Comparison of ENCODE assay signal across 15 cellular contexts in genomic region chr1:70207492-70207891, GRCh38. TPM values are rescaled to one million over a fixed set of nuclear protein-coding genes. Genes with fewer than 3 reads are reported as not detected.
DNase-seq lines count a peak whose midpoint lies in the region; ATAC-seq, FAIRE-seq and TF ChIP-seq lines count a peak whose summit lies in the region.
"Had no signal": no experiment of that assay in that cellular context is flagged by ENCODE, and none has a peak within 500 bp of the region (broad histone marks: within the 10 kb centered on the region; RNA-seq: fewer than 3 reads in every experiment).

No MANE protein-coding gene starts in this region.

- peaks cover 19% of the 10 kb centered on the region for H3K36me3 Mint-ChIP-seq in activated CD8-positive, alpha-beta T cell treated with anti-CD3 and anti-CD28 coated beads for 36 hours (ENCODE audit: low read depth)

- no peaks in the 10 kb centered on the region for H3K9me3 Mint-ChIP-seq in activated CD8-positive, alpha-beta T cell treated with anti-CD3 and anti-CD28 coated beads for 36 hours

- H2AK5ac ChIP-seq in mesenchymal stem cell (ENCODE audit: low read length, severe bottlenecking): no peak overlapping the region

- H2BK12ac ChIP-seq in mesenchymal stem cell (ENCODE audit: low read length in 2 of 2): no peak overlapping the region

- peak overlapping the region; percentile 63 for H3K27ac Mint-ChIP-seq in activated CD8-positive, alpha-beta T cell treated with anti-CD3 and anti-CD28 coated beads for 36 hours

- peak overlapping the region; percentile 73 for H3K9ac ChIP-seq in DND-41 (ENCODE audit: low read depth, low read length)
- peak overlapping the region; percentile 99 for H3K9ac ChIP-seq in mesenchymal stem cell (ENCODE audit: low read length)

- no peak overlapping the region for H4K8ac ChIP-seq in mesenchymal stem cell (ENCODE audit: low read length)

- no peak for FAIRE-seq in A549 (lab: Jason Lieb, UNC)

- peak overlapping the region; percentile 97 for H3K4me3 Mint-ChIP-seq in activated CD8-positive, alpha-beta T cell treated with anti-CD3 and anti-CD28 coated beads for 36 hours

- peaks cover 100% of the 10 kb centered on the region for H3K79me2 ChIP-seq in DND-41 (ENCODE audit: insufficient read depth, low read length)

- ATAC-seq in A549: no peak
- ATAC-seq in DND-41 (ENCODE audit: insufficient read depth, low read depth): no peak
- ATAC-seq in activated CD8-positive, alpha-beta T cell treated with anti-CD3 and anti-CD28 coated beads for 36 hours: no peak
- no peak for ATAC-seq in HG03565 (IDR thresholded peaks at IDR 0.05; ENCODE audit: unreplicated experiment)
- ATAC-seq in HG03354 (IDR thresholded peaks at IDR 0.05; ENCODE audit: poor library complexity, severe bottlenecking, unreplicated experiment): no peak

- no peak for TF ChIP-seq EP300 in A549 (IDR thresholded peaks at IDR 0.05)

- H2BK5ac ChIP-seq in mesenchymal stem cell (ENCODE audit: low read depth, low read length, poor library complexity, severe bottlenecking): no peak overlapping the region

- H2BK15ac ChIP-seq in mesenchymal stem cell (ENCODE audit: low read depth, poor library complexity, severe bottlenecking): no peak overlapping the region

- no peak for TF ChIP-seq POLR2A in A549 (IDR thresholded peaks at IDR 0.05; ENCODE audit: low read length)

- H4K91ac ChIP-seq in mesenchymal stem cell (ENCODE audit: low read length): no peak overlapping the region

- intact Hi-C loops in activated CD8-positive, alpha-beta T cell treated with anti-CD3 and anti-CD28 coated beads for 36 hours (cut with micrococcal nuclease): no loop called here

- no peak overlapping the region for H3K23ac ChIP-seq in mesenchymal stem cell (ENCODE audit: low read length in 2 of 2)

- no peak overlapping the region for H2BK120ac ChIP-seq in mesenchymal stem cell (ENCODE audit: low read depth, low read length)

- TF ChIP-seq CTCF in A549 (IDR thresholded peaks at IDR 0.05): no peak
- TF ChIP-seq CTCF in DND-41 (IDR thresholded peaks at IDR 0.05; ENCODE audit: borderline replicate concordance, extremely low read depth, low read length, poor library complexity, severe bottlenecking): no peak
- no peak for TF ChIP-seq CTCF in activated CD8-positive, alpha-beta T cell treated with anti-CD3 and anti-CD28 coated beads for 36 hours (IDR thresholded peaks at IDR 0.05)

- H3K4me2 ChIP-seq in A549 (peak overlapping the region; percentile 93), DND-41 (ENCODE audit: insufficient read depth, low read length) (peak overlapping the region; percentile 87), mesenchymal stem cell (ENCODE audit: low read length, poor library complexity, severe bottlenecking) (no peak overlapping the region)

- H2AFZ ChIP-seq in DND-41 (ENCODE audit: low read depth, low read length) (no peak overlapping the region), mesenchymal stem cell (ENCODE audit: low read depth, low read length) (no peak overlapping the region)

- no peak overlapping the region for H3K14ac ChIP-seq in mesenchymal stem cell (ENCODE audit: low read length in 2 of 2)

- no peak for DNase-seq in A549 (ENCODE audit: low read depth in 1 of 2, low spot score in 1 of 2)
- DNase-seq in DND-41: no peak
- DNase-seq in activated CD8-positive, alpha-beta T cell treated with anti-CD3 and anti-CD28 coated beads for 36 hours: no peak
- DNase-seq in mesenchymal stem cell: no peak
- no peak for DNase-seq in substantia nigra (lab: John Stamatoyannopoulos, UW)
- no peak for DNase-seq in effector CD4-positive, alpha-beta T cell
- DNase-seq: cerebellar nuclear complex, COR-L47, foreskin fibroblast, kidney glomerular epithelial cell, NCI-H1105, thyroid gland had no signal

- 94% methylated on average over 4 of the region's 4 CpGs for WGBS in A549 (ENCODE audit: missing lambda C conversion rate)
- 96% methylated on average over 4 of the region's 4 CpGs for WGBS in mesenchymal stem cell

- peaks cover 16% of the 10 kb centered on the region for H4K20me1 ChIP-seq in DND-41 (ENCODE audit: insufficient read depth, low read length)

- no peak overlapping the region for H3K4ac ChIP-seq in mesenchymal stem cell (ENCODE audit: low read depth in 1 of 2, low read length in 2 of 2)

- POLR2A ChIA-PET in A549 (lab: Yijun Ruan, JAX): interaction anchor here (3.2 kb wide), 1 partner anchor 14 kb away, joined by 13 read pairs; the partner anchor contains the start of gene SRSF11
- POLR2A ChIA-PET in activated CD8-positive, alpha-beta T cell treated with anti-CD3 and anti-CD28 coated beads for 36 hours (lab: Charles Lee): interaction anchor here (1.9 to 3.8 kb wide), 2 partner anchors 8 to 13 kb away, joined by 15 to 16 read pairs; partner anchors contain the start of gene SRSF11

- no peaks in the 10 kb centered on the region for H3K27me3 Mint-ChIP-seq in activated CD8-positive, alpha-beta T cell treated with anti-CD3 and anti-CD28 coated beads for 36 hours

- peaks cover 56% of the 10 kb centered on the region for H3K4me1 Mint-ChIP-seq in activated CD8-positive, alpha-beta T cell treated with anti-CD3 and anti-CD28 coated beads for 36 hours (ENCODE audit: low read depth)

- no peak for TF ChIP-seq RAD21 in A549 (conservative IDR thresholded peaks at IDR 0.05 in 1 of 2, IDR thresholded peaks at IDR 0.05 in 1 of 2)

- H3K79me1 ChIP-seq in mesenchymal stem cell (replicated peaks; ENCODE audit: low read length, poor library complexity, severe bottlenecking): peaks cover 2% of the 10 kb centered on the region

- no peak overlapping the region for H3K18ac ChIP-seq in mesenchymal stem cell (ENCODE audit: low read depth in 1 of 2, low read length in 2 of 2)

- H3K27ac ChIP-seq in A549 (no peak overlapping the region), DND-41 (ENCODE audit: low read length) (no peak overlapping the region), mesenchymal stem cell (ENCODE audit: low read length, poor library complexity, severe bottlenecking) (no peak overlapping the region), substantia nigra (ENCODE audit: low read depth, low read length, poor library complexity, severe bottlenecking) (no peak overlapping the region)
- H3K27ac ChIP-seq: prostate gland, thyroid gland had no signal

- H3K36me3 ChIP-seq in DND-41 (ENCODE audit: insufficient read depth, low read length): peaks cover 26% of the 10 kb centered on the region
- H3K36me3 ChIP-seq in mesenchymal stem cell (ENCODE audit: control insufficient read depth in 1 of 2, insufficient read depth in 2 of 2, low read depth in 1 of 2, low read length in 2 of 2): peaks cover 10 to 24% of the 10 kb centered on the region in 2 experiments
- H3K36me3 ChIP-seq: prostate gland had no signal

- CTCF ChIA-PET in A549 (lab: Yijun Ruan, JAX): no interaction called here
- CTCF ChIA-PET in activated CD8-positive, alpha-beta T cell treated with anti-CD3 and anti-CD28 coated beads for 36 hours (lab: Charles Lee): no interaction called here

- H3K9me3 ChIP-seq in A549 (no peaks in the 10 kb centered on the region), DND-41 (ENCODE audit: insufficient read depth, low read length, severe bottlenecking) (no peaks in the 10 kb centered on the region), mesenchymal stem cell (ENCODE audit: control insufficient read depth, low read length) (no peaks in the 10 kb centered on the region)
- H3K9me3 ChIP-seq: prostate gland, thyroid gland had no signal

- H3K4me3 ChIP-seq in A549 (no peak overlapping the region), DND-41 (ENCODE audit: low read depth in 1 of 2, low read length in 2 of 2) (peak overlapping the region in 1 of 2 experiments; percentile 96; a peak in 1 of 4 replicates), mesenchymal stem cell (ENCODE audit: insufficient read depth in 1 of 2, low read depth in 1 of 2, low read length in 2 of 2) (peak overlapping the region in 1 of 2 experiments; percentile 99)
- H3K4me3 ChIP-seq: prostate gland had no signal

- no peaks in the 10 kb centered on the region for H3K27me3 ChIP-seq in DND-41 (ENCODE audit: insufficient read depth, low read length, poor library complexity)
- H3K27me3 ChIP-seq in mesenchymal stem cell (ENCODE audit: control insufficient read depth in 1 of 2, insufficient read depth in 1 of 2, low read length in 2 of 2): no peaks in the 10 kb centered on the region
- H3K27me3 ChIP-seq: thyroid gland had no signal

- H3K4me1 ChIP-seq in A549 (peaks cover 13% of the 10 kb centered on the region), DND-41 (ENCODE audit: insufficient read depth, low read length) (peaks cover 65% of the 10 kb centered on the region), mesenchymal stem cell (ENCODE audit: control insufficient read depth, insufficient read depth, low read depth, low read length) (peaks cover 9% of the 10 kb centered on the region)
- H3K4me1 ChIP-seq: prostate gland had no signal

TF ChIP-seq in A549, 52 proteins besides CTCF, POLR2A, EP300 and RAD21 (continues in another document):
- TF ChIP-seq FOSL2 (IDR thresholded peaks at IDR 0.05) (no peak), FOSL2 (CRISPR knock-in tag; IDR thresholded peaks at IDR 0.05) (no peak), EHF (CRISPR knock-in tag; IDR thresholded peaks at IDR 0.05) (no peak), NPAS2 (CRISPR knock-in tag; IDR thresholded peaks at IDR 0.05; ENCODE audit: borderline replicate concordance) (no peak), CBX8 (IDR thresholded peaks at IDR 0.05) (no peak), RNF2 (IDR thresholded peaks at IDR 0.05; ENCODE audit: borderline replicate concordance, low read depth) (no peak), TFCP2L1 (CRISPR knock-in tag; IDR thresholded peaks at IDR 0.05) (no peak)

RNA-seq across cellular contexts. Expression of gene LRRC40, which starts 2.1 kb away (rescaled TPM):
- 16.3 and 25.3 TPM in 2 replicates for polyA plus RNA-seq in A549 (2011; rRNA removed)
- polyA plus RNA-seq in A549 (2012; cell fraction: cytosol; rRNA removed): 4.8 and 4.9 TPM in 2 replicates
- polyA plus RNA-seq in A549 (2012; cell fraction: nucleus; rRNA removed): 2.7 and 6.2 TPM in 2 replicates
- polyA plus RNA-seq in A549 (2017; fragmentation: RNase III; extraction: RNeasy Plus Mini Kit Qiagen cat#74134 plus additional on column Dnase treatment): 10.6 to 11.7 TPM (median 11.0 TPM) in 3 replicates
- polyA minus RNA-seq in A549 (2011; rRNA and poly(A)+ RNA removed): 4.2 and 5.8 TPM in 2 replicates
- 10 to 100 TPM; 20.9 to 21.0 TPM for total RNA-seq in activated CD8-positive, alpha-beta T cell treated with anti-CD3 and anti-CD28 coated beads for 36 hours
- polyA plus RNA-seq in mesenchymal stem cell (2013, experiment 1 of 2): 14.1 TPM
- 15.9 TPM for polyA plus RNA-seq in mesenchymal stem cell (2013, experiment 2 of 2)

RNA-seq across cellular contexts. Expression of gene SRSF11, which starts 13.7 kb away (rescaled TPM):
- 172 and 202 TPM in 2 replicates for polyA plus RNA-seq in A549 (2011; rRNA removed)
- polyA plus RNA-seq in A549 (2012; cell fraction: cytosol; rRNA removed): 70.0 and 73.8 TPM in 2 replicates
- 200 and 269 TPM in 2 replicates for polyA plus RNA-seq in A549 (2012; cell fraction: nucleus; rRNA removed)
- 125 to 153 TPM (median 144 TPM) in 3 replicates for polyA plus RNA-seq in A549 (2017; fragmentation: RNase III; extraction: RNeasy Plus Mini Kit Qiagen cat#74134 plus additional on column Dnase treatment)
- 131 and 163 TPM in 2 replicates for polyA minus RNA-seq in A549 (2011; rRNA and poly(A)+ RNA removed)
- total RNA-seq in activated CD8-positive, alpha-beta T cell treated with anti-CD3 and anti-CD28 coated beads for 36 hours: 100 to 1,000 TPM; 194 to 203 TPM
- 295 TPM for polyA plus RNA-seq in mesenchymal stem cell (2013, experiment 1 of 2)
- 281 TPM for polyA plus RNA-seq in mesenchymal stem cell (2013, experiment 2 of 2)
